ENCODE assay signal across 7 cellular contexts in the genomic region with DNA sequence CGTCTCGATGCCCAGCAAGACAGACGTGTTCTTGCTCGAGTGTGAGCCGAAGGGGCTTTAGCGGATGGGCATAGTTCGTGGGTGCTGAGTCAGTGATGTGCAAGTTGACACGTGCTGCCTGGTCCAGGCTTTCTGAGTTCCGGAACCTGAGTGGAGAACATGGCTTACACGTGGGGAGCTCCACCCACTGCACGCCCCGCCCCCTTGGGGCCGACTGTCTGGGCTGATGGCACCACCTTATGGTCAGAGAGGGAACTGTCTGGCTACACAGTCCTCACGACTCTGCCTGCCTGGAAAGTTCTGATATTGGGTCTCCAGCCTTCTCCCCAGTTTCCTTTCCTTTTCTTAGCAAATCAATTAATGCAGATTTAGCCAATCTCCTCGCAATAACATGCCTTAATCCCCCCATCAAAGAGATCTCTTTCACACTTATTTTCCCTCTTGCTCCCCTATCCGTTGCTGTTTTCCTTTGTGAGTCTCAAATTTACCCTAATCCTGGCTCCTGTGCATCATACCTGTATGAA. TPM values are rescaled to one million over a fixed set of nuclear protein-coding genes. Genes with fewer than 3 reads are reported as not detected.
DNase-seq lines count a peak whose midpoint lies in the region; ATAC-seq and TF ChIP-seq lines count a peak whose summit lies in the region.

No MANE protein-coding gene starts in this region.

- peak; percentile 75 for ATAC-seq in HG02610 (IDR thresholded peaks at IDR 0.05; ENCODE audit: unreplicated experiment)

- peaks cover 11% of the 10 kb centered on the region for H3F3A ChIP-seq in smooth muscle cell (ENCODE audit: low read depth)

- H3K4me1 ChIP-seq in ascending aorta: peaks cover 6 to 24% of the 10 kb centered on the region in 2 donors
- H3K4me1 ChIP-seq in hepatocyte (ENCODE audit: insufficient read depth): peaks cover 32% of the 10 kb centered on the region
- peaks cover 5% of the 10 kb centered on the region for H3K4me1 ChIP-seq in smooth muscle cell (ENCODE audit: low read depth)

- peak; percentile 87 for TF ChIP-seq CTCF in GM13977 (IDR thresholded peaks at IDR 0.05; ENCODE audit: extremely low read depth, insufficient read depth, missing control alignments)
- peak; percentile 61 to 79 (median 75) for TF ChIP-seq CTCF in ascending aorta (IDR thresholded peaks at IDR 0.05)
- peak; percentile 73 for TF ChIP-seq CTCF in hepatocyte (IDR thresholded peaks at IDR 0.05; ENCODE audit: poor library complexity)
- TF ChIP-seq CTCF in smooth muscle cell (IDR thresholded peaks at IDR 0.05; ENCODE audit: borderline replicate concordance, insufficient read depth, poor library complexity, severe bottlenecking): peak; percentile 85

- in situ Hi-C loops in GM13977 (cut with MboI; ENCODE audit: low pct_unique_long_range_greater_than_20kb, low sequenced_read_pairs, unreplicated experiment): loop anchor here (5.0 kb wide), 1 partner anchor 40 kb away; no protein-coding TSS in a partner anchor

- no peak overlapping the region for H3K9ac ChIP-seq in smooth muscle cell (ENCODE audit: low read depth)

- intact Hi-C loops in ascending aorta (cut with DNase I): loop anchor here (1.0 kb wide), 1 partner anchor 38 kb away; no protein-coding TSS in a partner anchor

- no peak overlapping the region for H3K4me3 ChIP-seq in ascending aorta
- no peak overlapping the region for H3K4me3 ChIP-seq in hepatocyte
- no peak overlapping the region for H3K4me3 ChIP-seq in smooth muscle cell

- whole genome bisulfite sequencing in hepatocyte (ENCODE audit: low lambda C conversion rate, missing lambda C conversion rate): 50% methylated on average over 16 of the region's 16 CpGs
- 31% methylated on average over 16 of the region's 16 CpGs for WGBS in smooth muscle cell (ENCODE audit: low lambda C conversion rate)

- peaks cover 30% of the 10 kb centered on the region for H3K4me1 Mint-ChIP-seq in T-helper 1 cell treated with Interleukin-12 subunit alpha and Interleukin-12 subunit beta and Interleukin-4 antibody, amounts not matched to agents 30 μg/mL and 1 μg/mL, for 36 hours (ENCODE audit: low read depth)

- no peaks in the 10 kb centered on the region for H3K9me3 ChIP-seq in ascending aorta
- H3K9me3 ChIP-seq in hepatocyte (ENCODE audit: low read depth): no peaks in the 10 kb centered on the region
- no peaks in the 10 kb centered on the region for H3K9me3 ChIP-seq in smooth muscle cell (replicated peaks; ENCODE audit: low read depth)

- peak overlapping the region; percentile 46 for H3K27ac Mint-ChIP-seq in T-helper 1 cell treated with Interleukin-12 subunit alpha and Interleukin-12 subunit beta and Interleukin-4 antibody, amounts not matched to agents 30 μg/mL and 1 μg/mL, for 36 hours

- H3K27me3 ChIP-seq in ascending aorta (peaks cover 2% of the 10 kb centered on the region), hepatocyte (peaks cover 12% of the 10 kb centered on the region), smooth muscle cell (ENCODE audit: low read depth) (no peaks in the 10 kb centered on the region)

- no peak overlapping the region for H3K27ac ChIP-seq in ascending aorta
- H3K27ac ChIP-seq in hepatocyte: no peak overlapping the region
- H3K27ac ChIP-seq in smooth muscle cell (ENCODE audit: low read depth): no peak overlapping the region

- H2AFZ ChIP-seq in hepatocyte (no peak overlapping the region), smooth muscle cell (ENCODE audit: low read depth) (no peak overlapping the region)

- H3K4me2 ChIP-seq in hepatocyte: no peak overlapping the region
- H3K4me2 ChIP-seq in smooth muscle cell: no peak overlapping the region

- H3K36me3 Mint-ChIP-seq in T-helper 1 cell treated with Interleukin-12 subunit alpha and Interleukin-12 subunit beta and Interleukin-4 antibody, amounts not matched to agents 30 μg/mL and 1 μg/mL, for 36 hours (ENCODE audit: low read depth): peaks cover 2% of the 10 kb centered on the region

- DNase-seq in GM13977 (ENCODE audit: low spot score) (peak; percentile 92), NCI-H1105 treated with DMSO at 0.1 percent for 48 hours (lab: John Stamatoyannopoulos, UW) (peak; percentile 52), ascending aorta (ENCODE audit: low spot score in 2 of 2) (peak; percentile 43 to 87), hepatocyte (ENCODE audit: low spot score) (peak; percentile 91), smooth muscle cell (lab: John Stamatoyannopoulos, UW; ENCODE audit: unreplicated experiment) (peak; percentile 68)

- H3K9me3 Mint-ChIP-seq in T-helper 1 cell treated with Interleukin-12 subunit alpha and Interleukin-12 subunit beta and Interleukin-4 antibody, amounts not matched to agents 30 μg/mL and 1 μg/mL, for 36 hours: no peaks in the 10 kb centered on the region

- H3K9me2 ChIP-seq in hepatocyte (replicated peaks; ENCODE audit: insufficient read depth): no peaks in the 10 kb centered on the region

- H3K4me3 Mint-ChIP-seq in T-helper 1 cell treated with Interleukin-12 subunit alpha and Interleukin-12 subunit beta and Interleukin-4 antibody, amounts not matched to agents 30 μg/mL and 1 μg/mL, for 36 hours: peak overlapping the region; percentile 43

- H3K79me2 ChIP-seq in hepatocyte (peaks cover 7% of the 10 kb centered on the region), smooth muscle cell (ENCODE audit: low read depth) (peaks cover 12% of the 10 kb centered on the region)

- H3K36me3 ChIP-seq in ascending aorta (no peaks in the 10 kb centered on the region), hepatocyte (replicated peaks; ENCODE audit: insufficient read depth, low read depth) (no peaks in the 10 kb centered on the region), smooth muscle cell (ENCODE audit: low read depth) (no peaks in the 10 kb centered on the region)

- H3K27me3 Mint-ChIP-seq in T-helper 1 cell treated with Interleukin-12 subunit alpha and Interleukin-12 subunit beta and Interleukin-4 antibody, amounts not matched to agents 30 μg/mL and 1 μg/mL, for 36 hours (ENCODE audit: low read depth): peaks cover 4% of the 10 kb centered on the region

- H4K20me1 ChIP-seq in hepatocyte (ENCODE audit: insufficient read depth, poor library complexity, severe bottlenecking) (no peaks in the 10 kb centered on the region), smooth muscle cell (ENCODE audit: low read depth) (no peaks in the 10 kb centered on the region)

RNA-seq across cellular contexts. Expression of gene STC2, which starts 3.8 kb away (rescaled TPM):
- total RNA-seq in ascending aorta (2.0 TPM), hepatocyte (26.6 and 28.6 TPM in 2 replicates), smooth muscle cell (75.4 and 83.4 TPM in 2 replicates)
- polyA plus RNA-seq in hepatocyte (27.8 and 38.8 TPM in 2 replicates), smooth muscle cell (54.3 and 90.2 TPM in 2 replicates)
